1 cellular context compared by ENCODE assay signal in genomic region chr2:27875089-27875881, GRCh38.
TF ChIP-seq lines count a peak whose summit lies in the region.

No MANE protein-coding gene starts in this region.

TF ChIP-seq in HepG2, 621 proteins besides CTCF, POLR2A, EP300 and RAD21 (continued from another document):
- no peak for TF ChIP-seq ZBTB46 (CRISPR knock-in tag; IDR thresholded peaks at IDR 0.05; ENCODE audit: borderline replicate concordance)
- no peak for TF ChIP-seq NFE2L2 (IDR thresholded peaks at IDR 0.05; ENCODE audit: low read length)
- no peak for TF ChIP-seq ZNF816 (CRISPR knock-in tag; IDR thresholded peaks at IDR 0.05; ENCODE audit: borderline replicate concordance)
- peak; percentile 69; the same call in 1 of the 2 replicates for TF ChIP-seq RXRA (CRISPR knock-in tag; IDR thresholded peaks at IDR 0.05)
- TF ChIP-seq ZNF136 (CRISPR knock-in tag; IDR thresholded peaks at IDR 0.05; ENCODE audit: low read depth), result 0 out of 2 replicates have a peak, but pooled peaks have one; percentile 52
- peak; percentile 90 for TF ChIP-seq ISL2 (CRISPR knock-in tag; IDR thresholded peaks at IDR 0.05)
- TF ChIP-seq TERF1 (CRISPR knock-in tag; IDR thresholded peaks at IDR 0.05), result no peak
- no peak for TF ChIP-seq ZBTB40 (IDR thresholded peaks at IDR 0.05)
- TF ChIP-seq ZBTB40 (CRISPR knock-in tag; IDR thresholded peaks at IDR 0.05), result no peak; the same call in 1 of the 2 replicates
- TF ChIP-seq CBFB (CRISPR knock-in tag; IDR thresholded peaks at IDR 0.05), result no peak
- TF ChIP-seq SRSF4 (IDR thresholded peaks at IDR 0.05; ENCODE audit: low read depth, low read length, poor library complexity, severe bottlenecking), result no peak
- TF ChIP-seq GATAD2A (CRISPR knock-in tag; IDR thresholded peaks at IDR 0.05), result peak; percentile 89
- no peak for TF ChIP-seq MXD4 (CRISPR knock-in tag; IDR thresholded peaks at IDR 0.05)
- no peak for TF ChIP-seq JARID2 (CRISPR knock-in tag; IDR thresholded peaks at IDR 0.05; ENCODE audit: insufficient replicate concordance)
- TF ChIP-seq ZBTB39 (CRISPR knock-in tag; IDR thresholded peaks at IDR 0.05), result peak; percentile 55; the same call in 1 of the 2 replicates
- no peak for TF ChIP-seq IKZF4 (CRISPR knock-in tag; IDR thresholded peaks at IDR 0.05; ENCODE audit: borderline replicate concordance, low read depth, not compliant biosample characterization)
